7 cellular contexts compared by ENCODE assay signal in the genomic region with DNA sequence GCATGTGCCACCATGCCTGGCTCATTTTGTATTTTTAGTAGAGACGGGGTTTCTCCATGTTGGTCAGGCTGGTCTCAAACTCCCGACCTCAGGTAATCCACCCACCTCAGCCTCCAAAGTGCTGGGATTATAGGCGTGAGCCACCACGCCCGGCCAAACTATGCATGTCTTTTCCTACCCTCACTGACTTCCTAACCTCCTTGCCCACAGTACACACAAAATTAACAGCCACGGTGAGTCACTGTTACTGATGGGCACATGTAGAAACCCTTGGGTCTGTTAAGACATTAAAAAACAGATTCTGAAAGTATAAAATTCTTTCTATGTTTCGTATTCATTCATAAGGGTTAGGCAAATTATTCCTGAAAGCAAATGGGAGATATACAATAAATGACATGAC. TPM values are rescaled to one million over a fixed set of nuclear protein-coding genes. Genes with fewer than 3 reads are reported as not detected.
DNase-seq lines count a peak whose midpoint lies in the region; ATAC-seq, FAIRE-seq and TF ChIP-seq lines count a peak whose summit lies in the region.
"Not testable (repeated sequence)": the region's sequence is repeated elsewhere in the genome, so short reads cannot be mapped to it uniquely, and the experiment has no call there.

No MANE protein-coding gene starts in this region.

- peaks cover 72% of the 10 kb centered on the region for H3K36me3 Mint-ChIP-seq in activated CD8-positive, alpha-beta T cell treated with anti-CD3 and anti-CD28 coated beads for 36 hours (ENCODE audit: low read depth)
- peaks cover 23% of the 10 kb centered on the region for H3K36me3 Mint-ChIP-seq in astrocyte (ENCODE audit: low read depth, unreplicated experiment)

- H2AFZ ChIP-seq in astrocyte (ENCODE audit: low read depth, low read length): not testable (repeated sequence)

- not testable (repeated sequence) for H3K4me3 Mint-ChIP-seq in activated CD8-positive, alpha-beta T cell treated with anti-CD3 and anti-CD28 coated beads for 36 hours; astrocyte (ENCODE audit: unreplicated experiment)

- intact Hi-C loops in activated CD8-positive, alpha-beta T cell treated with anti-CD3 and anti-CD28 coated beads for 36 hours (cut with micrococcal nuclease): loop anchor here (10.0 kb wide), 1 partner anchor 55 kb away; no protein-coding TSS in a partner anchor

- H3K4me1 Mint-ChIP-seq in activated CD8-positive, alpha-beta T cell treated with anti-CD3 and anti-CD28 coated beads for 36 hours (ENCODE audit: low read depth): peaks cover 60% of the 10 kb centered on the region
- H3K4me1 Mint-ChIP-seq in astrocyte (ENCODE audit: low read depth, unreplicated experiment): peaks cover 42% of the 10 kb centered on the region

- not testable (repeated sequence) for H3K27me3 Mint-ChIP-seq in activated CD8-positive, alpha-beta T cell treated with anti-CD3 and anti-CD28 coated beads for 36 hours; astrocyte (ENCODE audit: low read depth, unreplicated experiment)

- POLR2A ChIA-PET in RWPE1 (lab: Yijun Ruan, JAX; ENCODE audit: low non-redundant PET): not testable (repeated sequence)
- POLR2A ChIA-PET in activated CD8-positive, alpha-beta T cell treated with anti-CD3 and anti-CD28 coated beads for 36 hours (lab: Charles Lee): interaction anchor here (2.7 kb wide), 1 partner anchor 7 kb away, joined by 6 read pairs; a partner anchor contains a TSS

- H3K4me2 ChIP-seq in astrocyte (ENCODE audit: low read length): not testable (repeated sequence)

- not testable (repeated sequence) for H3K9ac ChIP-seq in astrocyte (ENCODE audit: low read length)

- not testable (repeated sequence) for H4K20me1 ChIP-seq in astrocyte (ENCODE audit: insufficient read depth, low read length)

- H3K27ac Mint-ChIP-seq in activated CD8-positive, alpha-beta T cell treated with anti-CD3 and anti-CD28 coated beads for 36 hours: peak overlapping the region; percentile 22
- H3K27ac Mint-ChIP-seq in astrocyte (ENCODE audit: unreplicated experiment): peak overlapping the region; percentile 47

- H3K4me1 ChIP-seq in astrocyte (ENCODE audit: insufficient read depth, low read length): peaks cover 15% of the 10 kb centered on the region

- H3K9me3 ChIP-seq in astrocyte (ENCODE audit: insufficient read depth, low read depth, low read length): not testable (repeated sequence)

- H3K9me3 Mint-ChIP-seq in activated CD8-positive, alpha-beta T cell treated with anti-CD3 and anti-CD28 coated beads for 36 hours: not testable (repeated sequence)
- H3K9me3 Mint-ChIP-seq in astrocyte (ENCODE audit: unreplicated experiment): peaks cover 12% of the 10 kb centered on the region

- H3K79me2 ChIP-seq in astrocyte (ENCODE audit: insufficient read depth, low read length): peaks cover 34% of the 10 kb centered on the region

- not testable (repeated sequence) for TF ChIP-seq CTCF in RWPE1 (conservative IDR thresholded peaks at IDR 0.05; ENCODE audit: low read depth); activated CD8-positive, alpha-beta T cell treated with anti-CD3 and anti-CD28 coated beads for 36 hours (IDR thresholded peaks at IDR 0.05); astrocyte (IDR thresholded peaks at IDR 0.05; ENCODE audit: insufficient read depth, low read depth, low read length)

- not testable (repeated sequence) for ATAC-seq in activated CD8-positive, alpha-beta T cell treated with anti-CD3 and anti-CD28 coated beads for 36 hours

- peak overlapping the region; percentile 72 for H3K27ac ChIP-seq in RWPE1
- H3K27ac ChIP-seq in astrocyte (ENCODE audit: low read depth, low read length): not testable (repeated sequence)

- H3K4me3 ChIP-seq in astrocyte (ENCODE audit: insufficient read depth, low read depth, low read length): not testable (repeated sequence)

- CTCF ChIA-PET in RWPE1 (lab: Yijun Ruan, JAX): not testable (repeated sequence)
- CTCF ChIA-PET in activated CD8-positive, alpha-beta T cell treated with anti-CD3 and anti-CD28 coated beads for 36 hours (lab: Charles Lee): interaction anchor here (1.9 kb wide), 1 partner anchor 8 kb away, joined by 9 read pairs; a partner anchor contains a TSS

- H3K36me3 ChIP-seq in astrocyte (ENCODE audit: insufficient read depth, low read length): not testable (repeated sequence)

- not testable (repeated sequence) for FAIRE-seq in astrocyte (lab: Jason Lieb, UNC)

- not testable (repeated sequence) for H3K27me3 ChIP-seq in astrocyte (ENCODE audit: insufficient read depth, low read length)

- peak; percentile 64 for DNase-seq in EL
- peak; percentile 79 for DNase-seq in LHCN-M2 (ENCODE audit: low read depth)
- DNase-seq in RWPE1 (ENCODE audit: low spot score): peak; percentile 70
- peak; percentile 30 for DNase-seq in activated CD8-positive, alpha-beta T cell treated with anti-CD3 and anti-CD28 coated beads for 36 hours
- peak; percentile 59 for DNase-seq in astrocyte (ENCODE audit: low read depth)
- peak; percentile 31 for DNase-seq in fibroblast of gingiva (ENCODE audit: low read depth)
- peak; percentile 71 for DNase-seq in myocyte (ENCODE audit: low read depth)

RNA-seq across cellular contexts. Expression of a gene that starts 4.6 kb away (rescaled TPM):
- total RNA-seq in LHCN-M2 (2014; rRNA removed) (48.7 and 54.0 TPM in 2 replicates), astrocyte (52.3 and 55.7 TPM in 2 replicates), myocyte (48.2 and 51.4 TPM in 2 replicates)
- 75.9 TPM for polyA plus RNA-seq in LHCN-M2 (2012)
- 100 to 1,000 TPM; 103 to 111 TPM for total RNA-seq in activated CD8-positive, alpha-beta T cell treated with anti-CD3 and anti-CD28 coated beads for 36 hours
- 48.2 TPM for polyA plus RNA-seq in myocyte (2012)

RNA-seq across cellular contexts. Expression of a gene that starts 7.2 kb away (rescaled TPM):
- total RNA-seq in LHCN-M2 (2014; rRNA removed) (21.7 and 26.3 TPM in 2 replicates), astrocyte (18.7 and 23.9 TPM in 2 replicates), myocyte (59.6 and 61.0 TPM in 2 replicates)
- polyA plus RNA-seq in LHCN-M2 (2012): 8.4 TPM
- total RNA-seq in activated CD8-positive, alpha-beta T cell treated with anti-CD3 and anti-CD28 coated beads for 36 hours: 10 to 100 TPM; 14.0 to 15.7 TPM
- 12.4 TPM for polyA plus RNA-seq in myocyte (2012)

RNA-seq across cellular contexts. Expression of a gene that starts 21.4 kb away (rescaled TPM):
- 151 and 157 TPM in 2 replicates for total RNA-seq in LHCN-M2 (2014; rRNA removed)
- polyA plus RNA-seq in LHCN-M2 (2012): 129 TPM
- total RNA-seq in activated CD8-positive, alpha-beta T cell treated with anti-CD3 and anti-CD28 coated beads for 36 hours: 100 to 1,000 TPM; 109 to 114 TPM
- 151 and 176 TPM in 2 replicates for total RNA-seq in astrocyte
- 115 and 134 TPM in 2 replicates for total RNA-seq in myocyte
- 53.8 TPM for polyA plus RNA-seq in myocyte (2012)
